In the genomic region with DNA sequence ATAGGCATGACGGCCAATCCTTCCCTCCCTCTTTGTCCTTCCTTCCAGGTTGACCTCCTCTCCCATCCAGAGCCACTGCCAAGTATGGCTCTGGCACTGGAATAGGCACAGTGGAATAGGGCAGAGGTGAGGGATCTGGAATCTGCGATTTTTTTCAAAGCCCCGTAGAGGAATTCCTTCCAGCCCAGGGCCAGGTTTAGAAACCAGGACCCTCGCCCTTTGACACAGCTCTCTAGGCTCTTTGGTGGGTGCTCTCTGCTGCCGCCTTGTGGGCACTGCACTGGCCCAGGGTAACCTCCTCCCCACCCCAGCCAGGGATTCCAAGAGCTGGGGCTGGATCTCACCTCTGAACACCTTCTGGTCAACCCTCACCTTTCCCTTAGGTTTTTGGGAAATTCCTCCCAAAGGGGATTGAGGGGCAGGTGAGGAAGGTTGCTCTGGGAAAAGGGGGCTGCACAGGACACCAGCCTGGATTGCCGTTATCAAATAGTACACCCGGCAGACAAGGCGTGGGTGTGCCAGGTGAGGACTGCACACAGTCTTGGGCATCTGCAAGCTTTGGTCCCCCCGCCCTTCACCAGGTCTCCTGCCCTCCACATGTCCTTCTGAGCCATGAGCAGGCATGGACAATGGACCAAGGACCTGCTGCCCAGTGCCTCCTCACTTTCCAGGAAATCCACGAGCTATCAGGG, we compare ENCODE assay signal across 1 cellular context.
TF ChIP-seq lines count a peak whose summit lies in the region.

No MANE protein-coding gene starts in this region.

TF ChIP-seq in HCT116, 20 proteins besides CTCF, POLR2A, EP300 and RAD21 (continued from another document):
- TF ChIP-seq, protein P1, sequence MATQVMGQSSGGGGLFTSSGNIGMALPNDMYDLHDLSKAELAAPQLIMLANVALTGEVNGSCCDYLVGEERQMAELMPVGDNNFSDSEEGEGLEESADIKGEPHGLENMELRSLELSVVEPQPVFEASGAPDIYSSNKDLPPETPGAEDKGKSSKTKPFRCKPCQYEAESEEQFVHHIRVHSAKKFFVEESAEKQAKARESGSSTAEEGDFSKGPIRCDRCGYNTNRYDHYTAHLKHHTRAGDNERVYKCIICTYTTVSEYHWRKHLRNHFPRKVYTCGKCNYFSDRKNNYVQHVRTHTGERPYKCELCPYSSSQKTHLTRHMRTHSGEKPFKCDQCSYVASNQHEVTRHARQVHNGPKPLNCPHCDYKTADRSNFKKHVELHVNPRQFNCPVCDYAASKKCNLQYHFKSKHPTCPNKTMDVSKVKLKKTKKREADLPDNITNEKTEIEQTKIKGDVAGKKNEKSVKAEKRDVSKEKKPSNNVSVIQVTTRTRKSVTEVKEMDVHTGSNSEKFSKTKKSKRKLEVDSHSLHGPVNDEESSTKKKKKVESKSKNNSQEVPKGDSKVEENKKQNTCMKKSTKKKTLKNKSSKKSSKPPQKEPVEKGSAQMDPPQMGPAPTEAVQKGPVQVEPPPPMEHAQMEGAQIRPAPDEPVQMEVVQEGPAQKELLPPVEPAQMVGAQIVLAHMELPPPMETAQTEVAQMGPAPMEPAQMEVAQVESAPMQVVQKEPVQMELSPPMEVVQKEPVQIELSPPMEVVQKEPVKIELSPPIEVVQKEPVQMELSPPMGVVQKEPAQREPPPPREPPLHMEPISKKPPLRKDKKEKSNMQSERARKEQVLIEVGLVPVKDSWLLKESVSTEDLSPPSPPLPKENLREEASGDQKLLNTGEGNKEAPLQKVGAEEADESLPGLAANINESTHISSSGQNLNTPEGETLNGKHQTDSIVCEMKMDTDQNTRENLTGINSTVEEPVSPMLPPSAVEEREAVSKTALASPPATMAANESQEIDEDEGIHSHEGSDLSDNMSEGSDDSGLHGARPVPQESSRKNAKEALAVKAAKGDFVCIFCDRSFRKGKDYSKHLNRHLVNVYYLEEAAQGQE (IDR thresholded peaks at IDR 0.05; ENCODE audit: low read depth): no peak
- no peak for TF ChIP-seq SP1 (IDR thresholded peaks at IDR 0.05; ENCODE audit: low read depth)
- TF ChIP-seq TCF7L2 (IDR thresholded peaks at IDR 0.05; ENCODE audit: borderline replicate concordance, extremely low read depth, insufficient read depth, insufficient read length): no peak
- TF ChIP-seq, protein P2, sequence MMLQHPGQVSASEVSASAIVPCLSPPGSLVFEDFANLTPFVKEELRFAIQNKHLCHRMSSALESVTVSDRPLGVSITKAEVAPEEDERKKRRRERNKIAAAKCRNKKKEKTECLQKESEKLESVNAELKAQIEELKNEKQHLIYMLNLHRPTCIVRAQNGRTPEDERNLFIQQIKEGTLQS (IDR thresholded peaks at IDR 0.05): no peak
- no peak for TF ChIP-seq JUND (IDR thresholded peaks at IDR 0.05)
- TF ChIP-seq EZH2phosphoT487 (IDR thresholded peaks at IDR 0.05; ENCODE audit: borderline replicate concordance): no peak
